In the genomic region with DNA sequence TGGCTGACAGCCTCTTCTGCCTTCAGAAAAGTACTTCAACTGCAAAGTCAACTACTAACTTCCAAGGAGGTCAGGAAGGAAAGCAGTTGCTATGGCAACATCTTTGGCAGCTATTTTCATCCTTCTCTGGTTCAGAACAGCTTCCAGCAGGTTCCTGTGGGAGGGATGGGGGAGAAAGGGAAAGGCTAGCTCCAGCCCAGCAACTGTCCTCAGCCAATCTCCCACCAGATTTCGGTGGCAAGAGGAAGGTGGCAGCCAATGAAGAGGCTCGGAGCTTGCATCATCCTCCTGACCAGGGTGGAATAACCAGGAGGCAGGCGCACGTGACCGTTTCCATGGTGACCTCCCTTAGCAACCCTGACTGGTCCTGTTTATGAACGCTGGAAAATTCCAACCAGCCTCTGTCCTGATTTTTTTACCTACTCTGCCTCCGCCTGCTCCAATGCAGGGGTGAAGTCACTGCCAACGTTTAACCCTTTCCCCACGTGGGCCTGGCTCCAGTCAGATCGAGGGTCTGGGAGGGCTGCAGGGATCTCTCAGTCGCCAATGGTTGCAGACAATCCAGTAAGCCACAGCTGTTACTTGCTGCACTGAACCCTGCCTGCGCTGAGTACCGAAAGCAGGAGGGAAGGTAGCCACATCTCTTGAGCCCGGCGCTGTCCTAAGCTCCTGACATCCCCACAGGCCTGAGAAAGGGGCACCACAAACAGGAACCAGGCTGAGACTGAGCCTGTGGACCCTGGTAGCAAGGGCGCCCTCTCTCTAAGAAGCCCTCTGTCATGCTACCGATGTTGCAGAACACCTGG, we compare ENCODE assay signal across 8 cellular contexts. TPM values are rescaled to one million over a fixed set of nuclear protein-coding genes. Genes with fewer than 3 reads are reported as not detected.
DNase-seq lines count a peak whose midpoint lies in the region; ATAC-seq and TF ChIP-seq lines count a peak whose summit lies in the region.

No MANE protein-coding gene starts in this region.

- no peaks in the 10 kb centered on the region for H3K36me3 ChIP-seq in heart right ventricle

- no peaks in the 10 kb centered on the region for H3K36me3 Mint-ChIP-seq in activated naive CD4-positive, alpha-beta T cell treated with anti-CD3 and anti-CD28 coated beads, Interleukin-2, amount 50 U/mL, for 24 hours

- H3K4me1 Mint-ChIP-seq in activated naive CD4-positive, alpha-beta T cell treated with anti-CD3 and anti-CD28 coated beads, Interleukin-2, amount 50 U/mL, for 24 hours: peaks cover 19% of the 10 kb centered on the region

- H3K27ac ChIP-seq in angular gyrus (ENCODE audit: low read depth, low read length) (peak overlapping the region; percentile 100), heart right ventricle (peak overlapping the region; percentile 88 to 100 (median 99))

- H3K4me3 Mint-ChIP-seq in activated naive CD4-positive, alpha-beta T cell treated with anti-CD3 and anti-CD28 coated beads, Interleukin-2, amount 50 U/mL, for 24 hours: no peak overlapping the region

- no peaks in the 10 kb centered on the region for H3K27me3 Mint-ChIP-seq in activated naive CD4-positive, alpha-beta T cell treated with anti-CD3 and anti-CD28 coated beads, Interleukin-2, amount 50 U/mL, for 24 hours

- 6 to 7% methylated on average over 17 of the region's 17 CpGs for WGBS in heart right ventricle, 2 donors

- peak overlapping the region in 8 of 10 donors; percentile 9 to 41 (median 25) for H3K4me3 ChIP-seq in heart right ventricle

- intact Hi-C loops in heart right ventricle (cut with DNase I): loop anchor here in 3 of 10 donors (1.0 kb wide), 3 partner anchors 8 to 10 kb away; no protein-coding TSS in a partner anchor

- H3K27me3 ChIP-seq in heart right ventricle: no peaks in the 10 kb centered on the region

- peaks cover 56 to 77% (median 72%) of the 10 kb centered on the region in 9 donors for H3K4me1 ChIP-seq in heart right ventricle

- no peaks in the 10 kb centered on the region for H3K9me3 Mint-ChIP-seq in activated naive CD4-positive, alpha-beta T cell treated with anti-CD3 and anti-CD28 coated beads, Interleukin-2, amount 50 U/mL, for 24 hours

- peak overlapping the region; percentile 51 for H3K27ac Mint-ChIP-seq in activated naive CD4-positive, alpha-beta T cell treated with anti-CD3 and anti-CD28 coated beads, Interleukin-2, amount 50 U/mL, for 24 hours

- ATAC-seq in heart right ventricle: peak; percentile 83 to 90 (median 89)
- peak; percentile 83 for ATAC-seq in omental fat pad (ENCODE audit: low FRiP score)
- no peak for ATAC-seq in HG03108 (IDR thresholded peaks at IDR 0.05; ENCODE audit: unreplicated experiment)

- DNase-seq in activated naive CD4-positive, alpha-beta T cell (lab: John Stamatoyannopoulos, UW): no peak
- DNase-seq in HT-29 (ENCODE audit: low spot score): peak; percentile 100
- DNase-seq in NCI-H82 treated with DMSO at 0.1 percent for 48 hours (lab: John Stamatoyannopoulos, UW; ENCODE audit: unreplicated experiment): peak; percentile 92
- DNase-seq in heart right ventricle: peak; percentile 93 to 99
- DNase-seq in omental fat pad (ENCODE audit: low spot score): peak; percentile 100

- TF ChIP-seq CTCF in heart right ventricle (IDR thresholded peaks at IDR 0.05): no peak
- no peak for TF ChIP-seq CTCF in omental fat pad (IDR thresholded peaks at IDR 0.05)

- H3K9me3 ChIP-seq in heart right ventricle: no peaks in the 10 kb centered on the region

RNA-seq across cellular contexts. Expression of a gene that starts 11.2 kb away (rescaled TPM):
- 1,827 and 2,040 TPM in 2 replicates for total RNA-seq in HT-29 (2014; rRNA removed; shearing (Covaris generic))
- 1,000 to 10,000 TPM; 4,742 to 8,462 (median 5,956) TPM for total RNA-seq in heart right ventricle
- 1,000 to 10,000 TPM in 1 of 2 donors, 100 to 1,000 TPM in 1; 205 to 8,339 TPM for polyA plus RNA-seq in heart right ventricle
- over 10,000 TPM; 11,614 to 21,764 (median 16,063) TPM for total RNA-seq in omental fat pad

RNA-seq across cellular contexts. Expression of a gene that starts 37.2 kb away (rescaled TPM):
- total RNA-seq in HT-29 (2014; rRNA removed; shearing (Covaris generic)): 177 and 182 TPM in 2 replicates
- total RNA-seq in heart right ventricle (10 to 100 TPM; 47.4 to 66.9 (median 55.6) TPM), omental fat pad (100 to 1,000 TPM in 1 of 4 donors, 10 to 100 TPM in 3; 75.4 to 105 (median 88.8) TPM)
- polyA plus RNA-seq in heart right ventricle: 100 to 1,000 TPM in 1 of 2 donors, 10 to 100 TPM in 1; 90.0 to 130 TPM

Comparison
In these comparisons a context has a peak if more than half of its experiments do, and no peak if none do; other contexts are left out.
1. DNase-seq: peak in HT-29 (single experiment), NCI-H82 treated with DMSO at 0.1 percent for 48 hours (single experiment), heart right ventricle (2 of 2) and omental fat pad (single experiment); none in activated naive CD4-positive, alpha-beta T cell (0 of 4).